In genomic region chr14:20970983-20971704, GRCh38 we compare ENCODE assay signal across 8 cellular contexts. TPM values are rescaled to one million over a fixed set of nuclear protein-coding genes. Genes with fewer than 3 reads are reported as not detected.
DNase-seq lines count a peak whose midpoint lies in the region; ATAC-seq and TF ChIP-seq lines count a peak whose summit lies in the region.

No MANE protein-coding gene starts in this region.

- 0% methylated on average over 2 to 12 of the region's 47 CpGs for WGBS in gastroesophageal sphincter (ENCODE audit: low coverage in 1 of 2), 2 donors

- peak; percentile 96 for ATAC-seq in gastroesophageal sphincter

- H3K27me3 ChIP-seq in gastroesophageal sphincter, result peaks cover 3% of the 10 kb centered on the region
- H3K27me3 ChIP-seq in neutrophil, result peaks cover 8% of the 10 kb centered on the region
- no peaks in the 10 kb centered on the region for H3K27me3 ChIP-seq in subcutaneous abdominal adipose tissue (ENCODE audit: control insufficient read depth in 5 of 5, insufficient read depth in 4 of 5, low read length in 5 of 5)

- TF ChIP-seq CTCF in gastroesophageal sphincter (IDR thresholded peaks at IDR 0.05), result peak; percentile 77 to 95 (median 88)
- TF ChIP-seq CTCF in neutrophil (IDR thresholded peaks at IDR 0.05), result peak; percentile 96

- peaks cover 0 to 14% (median 0%) of the 10 kb centered on the region in 3 donors for H3K4me1 ChIP-seq in gastroesophageal sphincter
- peaks cover 11 to 15% of the 10 kb centered on the region in 2 experiments for H3K4me1 ChIP-seq in neutrophil (ENCODE audit: control insufficient read depth in 1 of 2, insufficient read depth in 1 of 2, low read depth in 1 of 2, low read length in 1 of 2)
- peaks cover 2 to 15% (median 14%) of the 10 kb centered on the region in 5 donors for H3K4me1 ChIP-seq in subcutaneous abdominal adipose tissue (ENCODE audit: control insufficient read depth in 5 of 5, insufficient read depth in 5 of 5, low read length in 5 of 5)

- peak; percentile 80 for DNase-seq in G401 (ENCODE audit: low spot score)
- peak; percentile 87 for DNase-seq in H4 (ENCODE audit: low spot score)
- DNase-seq in LHCN-M2 (ENCODE audit: low read depth), result peak; percentile 78
- peak; percentile 65 for DNase-seq in SHP77 treated with DMSO at 0.1 percent for 48 hours (lab: John Stamatoyannopoulos, UW)
- peak; percentile 70 for DNase-seq in activated gamma-delta T cell treated with Interleukin-2 at 50 U/mL for 16 hours

- H3K9ac ChIP-seq in subcutaneous abdominal adipose tissue (ENCODE audit: low read length in 5 of 5), result peak overlapping the region in 4 of 5 donors; percentile 71 to 81 (median 78)

- in situ Hi-C loops in G401 (cut with HindIII; ENCODE audit: low sequenced_read_pairs), result no loop called here

- H3K4me3 ChIP-seq in gastroesophageal sphincter (peak overlapping the region; percentile 43 to 64), neutrophil (ENCODE audit: low read depth in 1 of 2, low read length in 1 of 2) (peak overlapping the region; percentile 68 to 77), subcutaneous abdominal adipose tissue (ENCODE audit: low read depth in 1 of 5, low read length in 5 of 5) (peak overlapping the region; percentile 84 to 94 (median 86))

- H3K27ac ChIP-seq in gastroesophageal sphincter (peak overlapping the region in 3 of 4 donors; percentile 75 to 86 (median 78)), neutrophil (peak overlapping the region; percentile 51), subcutaneous abdominal adipose tissue (ENCODE audit: low read depth, low read length) (peak overlapping the region; percentile 60)

- H3K36me3 ChIP-seq in gastroesophageal sphincter, result no peaks in the 10 kb centered on the region
- H3K36me3 ChIP-seq in neutrophil, result no peaks in the 10 kb centered on the region
- H3K36me3 ChIP-seq in subcutaneous abdominal adipose tissue (ENCODE audit: control insufficient read depth in 5 of 5, insufficient read depth in 5 of 5, low read length in 5 of 5), result no peaks in the 10 kb centered on the region

- no peaks in the 10 kb centered on the region for H3K9me3 ChIP-seq in gastroesophageal sphincter
- H3K9me3 ChIP-seq in neutrophil, result no peaks in the 10 kb centered on the region
- no peaks in the 10 kb centered on the region for H3K9me3 ChIP-seq in subcutaneous abdominal adipose tissue (ENCODE audit: control insufficient read depth in 5 of 5, low read length in 5 of 5)

- no peak for TF ChIP-seq EP300 in gastroesophageal sphincter (IDR thresholded peaks at IDR 0.05)

- no peak for TF ChIP-seq POLR2A in gastroesophageal sphincter (IDR thresholded peaks at IDR 0.05)

RNA-seq across cellular contexts. Expression of gene RNASE2, which starts 15.9 kb away (rescaled TPM):
- total RNA-seq in G401 (2014; rRNA removed; shearing (Covaris generic)), result not detected in 2 replicates
- not detected in 2 replicates for total RNA-seq in H4 (2014; rRNA removed; shearing (Covaris generic))
- total RNA-seq in LHCN-M2 (2014; rRNA removed) (not detected in 2 replicates), gastroesophageal sphincter (1 to 10 TPM in 2 of 4 donors, under 1 TPM in 1, not detected in 1; 0.93 to 7.2 (median 1.8) TPM)
- polyA plus RNA-seq in LHCN-M2 (2012), result not detected

RNA-seq across cellular contexts. Expression of gene METTL17, which starts 18.6 kb away (rescaled TPM):
- 88.2 and 157 TPM in 2 replicates for total RNA-seq in G401 (2014; rRNA removed; shearing (Covaris generic))
- total RNA-seq in H4 (2014; rRNA removed; shearing (Covaris generic)), result 60.2 and 64.0 TPM in 2 replicates
- total RNA-seq in LHCN-M2 (2014; rRNA removed) (85.4 and 90.3 TPM in 2 replicates), gastroesophageal sphincter (10 to 100 TPM; 25.2 to 94.9 (median 64.1) TPM)
- 22.1 TPM for polyA plus RNA-seq in LHCN-M2 (2012)

RNA-seq across cellular contexts. Expression of gene SLC39A2, which starts 27.9 kb away (rescaled TPM):
- not detected in 2 replicates for total RNA-seq in G401 (2014; rRNA removed; shearing (Covaris generic))
- total RNA-seq in H4 (2014; rRNA removed; shearing (Covaris generic)), result not detected in 2 replicates
- total RNA-seq in LHCN-M2 (2014; rRNA removed) (not detected in 2 replicates), gastroesophageal sphincter (under 1 TPM in 1 of 4 donors, not detected in 3; 0.59 TPM)
- not detected for polyA plus RNA-seq in LHCN-M2 (2012)

RNA-seq across cellular contexts. Expression of gene NDRG2, which starts 53.7 kb away (rescaled TPM):
- total RNA-seq in G401 (2014; rRNA removed; shearing (Covaris generic)), result 28.6 and 40.4 TPM in 2 replicates
- total RNA-seq in H4 (2014; rRNA removed; shearing (Covaris generic)), result 1.3 and 8.5 TPM in 2 replicates
- total RNA-seq in LHCN-M2 (2014; rRNA removed) (0.86 TPM in 1 of 2 replicates, not detected in the other), gastroesophageal sphincter (100 to 1,000 TPM; 155 to 259 (median 187) TPM)
- polyA plus RNA-seq in LHCN-M2 (2012), result 0.16 TPM

RNA-seq across cellular contexts. Expression of gene TPPP2, which starts 58.9 kb away (rescaled TPM):
- not detected in 2 replicates for total RNA-seq in G401 (2014; rRNA removed; shearing (Covaris generic))
- not detected in 2 replicates for total RNA-seq in H4 (2014; rRNA removed; shearing (Covaris generic))
- total RNA-seq in LHCN-M2 (2014; rRNA removed) (not detected in 2 replicates), gastroesophageal sphincter (not detected)
- polyA plus RNA-seq in LHCN-M2 (2012), result not detected

Comparison
In these comparisons a context has a peak if more than half of its experiments do, and no peak if none do; other contexts are left out.
1. Peak in every context shown above with its lines: DNase-seq, ATAC-seq, H3K4me3 ChIP-seq and H3K27ac ChIP-seq.